ENCODE assay signal across 15 cellular contexts in the genomic region with DNA sequence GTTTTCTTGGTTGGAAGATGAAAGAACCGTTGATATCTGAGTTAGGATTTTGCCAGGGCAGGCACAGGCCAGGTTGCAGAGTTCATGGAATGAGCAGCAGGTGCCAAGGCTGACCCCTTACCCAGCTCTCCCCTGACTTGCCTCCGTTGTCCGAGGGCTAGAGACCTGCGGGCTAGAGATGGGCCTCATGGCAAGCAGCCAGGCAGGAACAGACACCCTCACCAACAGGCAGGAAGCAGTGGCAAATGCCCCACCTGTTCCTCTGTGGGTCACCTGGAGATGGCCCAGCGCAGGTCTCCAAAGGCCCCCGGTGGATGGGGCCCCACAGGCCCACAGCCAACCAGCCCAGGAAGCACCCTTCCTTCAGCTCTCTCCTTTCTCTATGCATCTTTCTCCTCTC.
DNase-seq lines count a peak whose midpoint lies in the region; TF ChIP-seq lines count a peak whose summit lies in the region.
"Had no signal": no experiment of that assay in that cellular context is flagged by ENCODE, and none has a peak within 500 bp of the region (broad histone marks: within the 10 kb centered on the region; RNA-seq: fewer than 3 reads in every experiment).

No MANE protein-coding gene starts in this region.

- H3K27ac ChIP-seq in mammary epithelial cell (ENCODE audit: insufficient read depth, low read depth, low read length): no peak overlapping the region
- H3K27ac ChIP-seq: 22Rv1 had no signal

- H3K27me3 Mint-ChIP-seq in endothelial cell (ENCODE audit: unreplicated experiment) (peaks cover 13% of the 10 kb centered on the region), neural crest cell (ENCODE audit: low read depth) (peaks cover 8% of the 10 kb centered on the region)

- intact Hi-C loops in mammary epithelial cell (cut with micrococcal nuclease): no loop called here

- H3K27me3 ChIP-seq in mammary epithelial cell (ENCODE audit: insufficient read depth, low read length): no peaks in the 10 kb centered on the region

- no peaks in the 10 kb centered on the region for H4K20me1 ChIP-seq in mammary epithelial cell (ENCODE audit: insufficient read depth, low read length)

- 93% methylated on average over 3 of the region's 6 CpGs for WGBS in mammary epithelial cell (ENCODE audit: low coverage, missing lambda C conversion rate)

- H3K4me3 Mint-ChIP-seq in endothelial cell (ENCODE audit: unreplicated experiment) (peak overlapping the region; percentile 65), neural crest cell (no peak overlapping the region)
- H3K4me3 Mint-ChIP-seq: CD14-positive monocyte; CD8-positive, alpha-beta T cell; H9 had no signal

- no peak overlapping the region for H2AFZ ChIP-seq in mammary epithelial cell (ENCODE audit: low read depth, low read length)

- DNase-seq in activated effector memory CD4-positive, alpha-beta T cell treated with anti-CD3 and anti-CD28 coated beads, Interleukin-2, amount 50 U/mL, for 16 hours: peak; percentile 47
- DNase-seq in activated effector memory CD4-positive, alpha-beta T cell treated with Interleukin-2 at 50 U/mL for 16 hours: no peak
- DNase-seq in endothelial cell (ENCODE audit: low spot score) (no peak), neural crest cell (ENCODE audit: low read depth, low spot score) (no peak), G401 (ENCODE audit: low spot score) (no peak), mammary epithelial cell (no peak)
- no peak for DNase-seq in activated naive CD4-positive, alpha-beta T cell (lab: John Stamatoyannopoulos, UW)
- DNase-seq: CD8-positive, alpha-beta T cell; COR-L47; DND-41; GF-D8; GOT3; H9 had no signal

- H3K4me1 Mint-ChIP-seq in endothelial cell (ENCODE audit: unreplicated experiment): peaks cover 17% of the 10 kb centered on the region
- peaks cover 21% of the 10 kb centered on the region for H3K4me1 Mint-ChIP-seq in neural crest cell
- H3K4me1 Mint-ChIP-seq: CD14-positive monocyte had no signal

- H3K9me3 Mint-ChIP-seq in endothelial cell (ENCODE audit: unreplicated experiment): no peaks in the 10 kb centered on the region
- no peaks in the 10 kb centered on the region for H3K9me3 Mint-ChIP-seq in neural crest cell
- H3K9me3 Mint-ChIP-seq: CD8-positive, alpha-beta T cell; H9 had no signal

- H3K4me2 ChIP-seq in mammary epithelial cell (ENCODE audit: insufficient read depth, low read depth, low read length): no peak overlapping the region

- H3K27ac Mint-ChIP-seq in endothelial cell (ENCODE audit: unreplicated experiment): no peak overlapping the region
- H3K27ac Mint-ChIP-seq in neural crest cell (ENCODE audit: unreplicated experiment): peak overlapping the region; percentile 35
- H3K27ac Mint-ChIP-seq: CD8-positive, alpha-beta T cell had no signal

- no peak for TF ChIP-seq CTCF in endothelial cell (IDR thresholded peaks at IDR 0.05; ENCODE audit: unreplicated experiment)
- no peak for TF ChIP-seq CTCF in neural crest cell (conservative IDR thresholded peaks at IDR 0.05)
- TF ChIP-seq CTCF in mammary epithelial cell (conservative IDR thresholded peaks at IDR 0.05 in 1 of 2, IDR thresholded peaks at IDR 0.05 in 1 of 2; ENCODE audit: extremely low read depth in 1 of 2, insufficient read depth in 1 of 2, low read depth in 1 of 2, low read length in 2 of 2): no peak

- BruUV-seq in mammary epithelial cell (replicated peaks; lab: Mats Ljungman, UMichigan): no TSS peak

- no peaks in the 10 kb centered on the region for H3K36me3 ChIP-seq in mammary epithelial cell (ENCODE audit: insufficient read depth, low read length)

- no peak overlapping the region for H3K4me3 ChIP-seq in mammary epithelial cell (replicated peaks in 1 of 3; ENCODE audit: insufficient read depth in 1 of 3, low read depth in 2 of 3, low read length in 3 of 3)

- H3K79me2 ChIP-seq in mammary epithelial cell (ENCODE audit: insufficient read depth, low read length): no peaks in the 10 kb centered on the region

- CTCF ChIA-PET in mammary epithelial cell (lab: Charles Lee; ENCODE audit: low non-redundant PET): no interaction called here

- H3K36me3 Mint-ChIP-seq in endothelial cell (ENCODE audit: low read depth, unreplicated experiment) (peaks cover 16% of the 10 kb centered on the region), neural crest cell (ENCODE audit: low read depth) (no peaks in the 10 kb centered on the region)
- H3K36me3 Mint-ChIP-seq: CD14-positive monocyte; CD8-positive, alpha-beta T cell had no signal

- no peak overlapping the region for H3K9ac ChIP-seq in mammary epithelial cell (ENCODE audit: insufficient read depth, low read length)

- dilution Hi-C loops in mammary epithelial cell (cut with HindIII; ENCODE audit: low sequenced_read_pairs): no loop called here

- H3K9me3 ChIP-seq in mammary epithelial cell (replicated peaks; ENCODE audit: insufficient read depth, low read length): no peaks in the 10 kb centered on the region

- peaks cover 9% of the 10 kb centered on the region for H3K4me1 ChIP-seq in mammary epithelial cell (ENCODE audit: insufficient read depth, low read length)

- in situ Hi-C loops in G401 (cut with HindIII; ENCODE audit: low sequenced_read_pairs) (no loop called here), mammary epithelial cell (cut with MboI; ENCODE audit: low sequenced_read_pairs in 2 of 2) (no loop called here)
